In the genomic region with DNA sequence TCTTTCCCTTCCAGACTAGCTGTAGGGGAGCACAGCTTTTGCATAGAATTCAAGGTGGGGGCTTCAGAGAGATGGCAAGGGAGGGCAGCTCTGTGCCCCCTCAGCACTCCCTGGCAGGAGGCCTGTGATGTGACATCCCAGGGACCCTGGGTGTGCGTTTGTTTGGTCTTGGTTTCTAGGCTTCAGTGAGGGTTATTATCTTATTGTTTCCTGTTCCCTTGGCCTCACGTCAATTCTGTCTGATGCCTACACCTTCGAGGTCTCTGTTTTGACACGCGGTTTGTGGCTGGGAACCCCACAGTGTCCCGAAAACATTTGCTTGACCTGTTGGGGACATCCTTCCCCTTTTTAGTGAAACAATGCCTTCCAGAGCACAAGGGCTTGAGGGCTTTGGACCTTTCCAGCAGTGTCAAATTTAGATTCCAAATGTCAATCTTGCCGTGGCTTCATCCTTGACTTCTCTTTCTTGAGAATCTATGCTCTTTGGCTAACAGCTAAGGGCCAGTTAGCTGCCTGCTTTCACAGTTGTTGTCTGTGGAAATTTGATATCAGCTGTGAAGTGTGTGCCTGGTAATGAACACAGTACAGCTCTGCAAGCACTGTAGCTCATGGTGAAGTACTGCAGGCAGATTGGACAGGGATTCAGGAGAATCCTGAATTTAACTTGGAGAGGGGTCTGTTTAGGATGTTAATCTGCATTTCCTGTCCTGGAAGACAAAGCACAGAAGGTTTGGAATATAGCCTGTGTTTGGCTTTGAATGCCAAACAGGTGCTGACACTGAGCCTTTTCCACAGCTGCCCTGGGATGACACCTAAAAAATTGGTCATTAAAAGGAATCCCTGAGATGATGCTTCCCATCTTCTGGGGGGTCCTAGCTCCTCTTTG, we compare ENCODE assay signal across 1 cellular context.
TF ChIP-seq lines count a peak whose summit lies in the region.

No MANE protein-coding gene starts in this region.

TF ChIP-seq in WTC11, 78 proteins besides CTCF, POLR2A, EP300 and RAD21 (continued from another document):
- TF ChIP-seq ATF2 (CRISPR knock-in tag; IDR thresholded peaks at IDR 0.05; ENCODE audit: borderline replicate concordance, low read depth): no peak
